Comparison of ENCODE assay signal across 2 cellular contexts in genomic region chr14:89442280-89442679, GRCh38.
TF ChIP-seq lines count a peak whose summit lies in the region.

No MANE protein-coding gene starts in this region.

TF ChIP-seq in IMR-90, 13 proteins besides CTCF, POLR2A, EP300 and RAD21:
- TF ChIP-seq RFX5 (IDR thresholded peaks at IDR 0.05; ENCODE audit: low read depth, low read length) (no peak), MAFK (IDR thresholded peaks at IDR 0.05; ENCODE audit: low read depth, low read length) (no peak), BHLHE40 (IDR thresholded peaks at IDR 0.05; ENCODE audit: low read depth, low read length) (no peak), MAZ (IDR thresholded peaks at IDR 0.05; ENCODE audit: borderline replicate concordance, low read depth, low read length) (no peak)

TF ChIP-seq in HEK293T, 16 proteins besides CTCF, POLR2A, EP300 and RAD21:
- TF ChIP-seq FOXK2 (IDR thresholded peaks at IDR 0.05) (no peak), LEF1 (IDR thresholded peaks at IDR 0.05; ENCODE audit: borderline replicate concordance) (no peak), ELF4 (IDR thresholded peaks at IDR 0.05) (no peak), FOXA1 (IDR thresholded peaks at IDR 0.05) (no peak), L3MBTL2 (conservative IDR thresholded peaks at IDR 0.05) (no peak), BHLHE40 (IDR thresholded peaks at IDR 0.05; ENCODE audit: borderline replicate concordance) (no peak), ZNF384 (IDR thresholded peaks at IDR 0.05) (no peak), SP1 (IDR thresholded peaks at IDR 0.05) (no peak), ARNT (IDR thresholded peaks at IDR 0.05) (no peak), FOXM1 (IDR thresholded peaks at IDR 0.05; ENCODE audit: borderline replicate concordance) (no peak), NFRKB (IDR thresholded peaks at IDR 0.05) (no peak), SUZ12 (IDR thresholded peaks at IDR 0.05) (no peak), PKNOX1 (IDR thresholded peaks at IDR 0.05) (no peak), TARDBP (IDR thresholded peaks at IDR 0.05) (no peak)
